ENCODE assay signal across 16 cellular contexts in the genomic region with DNA sequence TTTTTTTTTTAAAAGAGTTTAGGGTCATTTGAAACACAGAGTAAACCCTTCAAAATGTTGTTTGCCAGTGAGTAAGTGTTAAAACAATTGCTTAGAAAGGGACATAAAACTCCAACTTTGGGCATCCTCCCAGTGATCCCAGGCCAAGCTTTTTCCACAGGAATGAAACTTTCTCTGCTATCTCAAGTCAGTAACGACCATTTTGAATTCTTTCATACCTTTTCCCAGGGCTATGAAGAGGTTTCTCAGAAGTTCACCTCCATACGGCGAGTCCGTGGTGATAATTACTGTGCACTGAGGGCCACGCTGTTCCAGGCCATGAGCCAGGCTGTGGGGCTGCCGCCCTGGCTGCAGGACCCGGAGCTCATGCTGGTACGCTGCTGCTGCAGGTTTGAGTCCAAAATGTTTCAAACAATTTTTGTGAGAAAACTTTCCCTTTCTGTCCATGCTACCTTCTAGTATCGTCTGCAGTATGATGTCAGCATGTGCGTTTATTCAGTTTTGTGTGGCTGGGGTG. TPM values are rescaled to one million over a fixed set of nuclear protein-coding genes. Genes with fewer than 3 reads are reported as not detected.
DNase-seq lines count a peak whose midpoint lies in the region; ATAC-seq and TF ChIP-seq lines count a peak whose summit lies in the region.
"Had no signal": no experiment of that assay in that cellular context is flagged by ENCODE, and none has a peak within 500 bp of the region (broad histone marks: within the 10 kb centered on the region; RNA-seq: fewer than 3 reads in every experiment).

No MANE protein-coding gene starts in this region.

- H3K27ac Mint-ChIP-seq in activated CD8-positive, alpha-beta T cell treated with anti-CD3 and anti-CD28 coated beads for 36 hours: peak overlapping the region; percentile 53
- H3K27ac Mint-ChIP-seq in activated CD8-positive, alpha-beta T cell treated with anti-CD3 and anti-CD28 coated beads, Interleukin-2, amount 10 ng/mL, durations not matched to agents 7 days and 5 days: no peak overlapping the region
- H3K27ac Mint-ChIP-seq in naive thymus-derived CD4-positive, alpha-beta T cell: peak overlapping the region in 5 of 9 donors; percentile 25 to 54 (median 39)

- no peaks in the 10 kb centered on the region for H3K27me3 ChIP-seq in naive thymus-derived CD4-positive, alpha-beta T cell (ENCODE audit: control insufficient read depth in 2 of 2, insufficient read depth in 2 of 2, low read length in 2 of 2)
- H3K27me3 ChIP-seq: BLaER1 had no signal

- TF ChIP-seq CTCF in activated CD8-positive, alpha-beta T cell treated with anti-CD3 and anti-CD28 coated beads for 36 hours (IDR thresholded peaks at IDR 0.05): no peak

- POLR2A ChIA-PET in activated CD8-positive, alpha-beta T cell treated with anti-CD3 and anti-CD28 coated beads for 36 hours (lab: Charles Lee): interaction anchor here (1.0 kb wide), 1 partner anchor 17 kb away, joined by 5 read pairs; no protein-coding TSS in a partner anchor
- POLR2A ChIA-PET in activated CD8-positive, alpha-beta T cell treated with anti-CD3 and anti-CD28 coated beads, Interleukin-2, amount 10 ng/mL, durations not matched to agents 7 days and 5 days (lab: Charles Lee): no interaction called here
- POLR2A ChIA-PET in naive thymus-derived CD4-positive, alpha-beta T cell (lab: Charles Lee): interaction anchor here (1.0 to 2.4 kb wide), 2 partner anchors 8 to 9 kb away, joined by 3 to 7 read pairs; no protein-coding TSS in a partner anchor

- peaks cover 35% of the 10 kb centered on the region for H3K4me1 Mint-ChIP-seq in activated CD8-positive, alpha-beta T cell treated with anti-CD3 and anti-CD28 coated beads for 36 hours (ENCODE audit: low read depth)
- H3K4me1 Mint-ChIP-seq in activated CD8-positive, alpha-beta T cell treated with anti-CD3 and anti-CD28 coated beads, Interleukin-2, amount 10 ng/mL, durations not matched to agents 7 days and 5 days (ENCODE audit: low read depth): peaks cover 43% of the 10 kb centered on the region
- peaks cover 16 to 29% (median 23%) of the 10 kb centered on the region in 7 donors for H3K4me1 Mint-ChIP-seq in naive thymus-derived CD4-positive, alpha-beta T cell

- no peaks in the 10 kb centered on the region for H3K27me3 Mint-ChIP-seq in activated CD8-positive, alpha-beta T cell treated with anti-CD3 and anti-CD28 coated beads for 36 hours
- H3K27me3 Mint-ChIP-seq in activated CD8-positive, alpha-beta T cell treated with anti-CD3 and anti-CD28 coated beads, Interleukin-2, amount 10 ng/mL, durations not matched to agents 7 days and 5 days (ENCODE audit: low read depth): no peaks in the 10 kb centered on the region
- no peaks in the 10 kb centered on the region for H3K27me3 Mint-ChIP-seq in naive thymus-derived CD4-positive, alpha-beta T cell

- H3K36me3 Mint-ChIP-seq in activated CD8-positive, alpha-beta T cell treated with anti-CD3 and anti-CD28 coated beads for 36 hours (ENCODE audit: low read depth): peaks cover 61% of the 10 kb centered on the region
- peaks cover 61% of the 10 kb centered on the region for H3K36me3 Mint-ChIP-seq in activated CD8-positive, alpha-beta T cell treated with anti-CD3 and anti-CD28 coated beads, Interleukin-2, amount 10 ng/mL, durations not matched to agents 7 days and 5 days (ENCODE audit: low read depth)
- H3K36me3 Mint-ChIP-seq in naive thymus-derived CD4-positive, alpha-beta T cell: peaks cover 3 to 30% (median 10%) of the 10 kb centered on the region in 5 donors

- CTCF ChIA-PET in activated CD8-positive, alpha-beta T cell treated with anti-CD3 and anti-CD28 coated beads for 36 hours (lab: Charles Lee): interaction anchor here (1.0 kb wide), 2 partner anchors 15 to 27 kb away, joined by 3 read pairs; no protein-coding TSS in a partner anchor
- CTCF ChIA-PET in activated CD8-positive, alpha-beta T cell treated with anti-CD3 and anti-CD28 coated beads, Interleukin-2, amount 10 ng/mL, durations not matched to agents 7 days and 5 days (lab: Charles Lee): interaction anchor here (1.2 kb wide), 1 partner anchor 33 kb away, joined by 3 read pairs; no protein-coding TSS in a partner anchor
- CTCF ChIA-PET in naive thymus-derived CD4-positive, alpha-beta T cell (lab: Charles Lee): interaction anchor here (0.7 kb wide), 1 partner anchor 192 kb away, joined by 3 read pairs; no protein-coding TSS in a partner anchor

- no peak for DNase-seq in activated CD8-positive, alpha-beta T cell treated with anti-CD3 and anti-CD28 coated beads for 36 hours
- DNase-seq in activated CD8-positive, alpha-beta T cell treated with anti-CD3 and anti-CD28 coated beads, Interleukin-2, amount 10 ng/mL, durations not matched to agents 7 days and 5 days: no peak
- DNase-seq in G401 (ENCODE audit: low spot score) (peak; percentile 86), cerebellar nuclear complex (lab: John Stamatoyannopoulos, UW) (peak; percentile 23 to 29), AG08395 (ENCODE audit: low spot score) (no peak), germinal center (ENCODE audit: low spot score) (no peak)
- no peak for DNase-seq in naive thymus-derived CD4-positive, alpha-beta T cell
- DNase-seq: IMR-90, Kasumi-1, NCI-H1105, NCI-H1694 treated with DMSO at 0.1 percent for 48 hours, NCI-H226, NCI-H524 treated with DMSO at 0.1 percent for 48 hours had no signal

- H3K27ac ChIP-seq in naive thymus-derived CD4-positive, alpha-beta T cell (ENCODE audit: low read depth, low read length): no peak overlapping the region
- H3K27ac ChIP-seq: BLaER1 had no signal

- H3K9me3 Mint-ChIP-seq in activated CD8-positive, alpha-beta T cell treated with anti-CD3 and anti-CD28 coated beads for 36 hours: no peaks in the 10 kb centered on the region
- no peaks in the 10 kb centered on the region for H3K9me3 Mint-ChIP-seq in activated CD8-positive, alpha-beta T cell treated with anti-CD3 and anti-CD28 coated beads, Interleukin-2, amount 10 ng/mL, durations not matched to agents 7 days and 5 days (ENCODE audit: insufficient read depth)
- peaks cover 0 to 1% (median 0%) of the 10 kb centered on the region in 11 donors for H3K9me3 Mint-ChIP-seq in naive thymus-derived CD4-positive, alpha-beta T cell

- no peak overlapping the region for H3K4me3 Mint-ChIP-seq in activated CD8-positive, alpha-beta T cell treated with anti-CD3 and anti-CD28 coated beads for 36 hours
- no peak overlapping the region for H3K4me3 Mint-ChIP-seq in activated CD8-positive, alpha-beta T cell treated with anti-CD3 and anti-CD28 coated beads, Interleukin-2, amount 10 ng/mL, durations not matched to agents 7 days and 5 days
- H3K4me3 Mint-ChIP-seq in naive thymus-derived CD4-positive, alpha-beta T cell: no peak overlapping the region

- peaks cover 7 to 9% of the 10 kb centered on the region in 2 donors for H3K4me1 ChIP-seq in naive thymus-derived CD4-positive, alpha-beta T cell (ENCODE audit: control insufficient read depth in 2 of 2, insufficient read depth in 2 of 2, low read length in 2 of 2)
- H3K4me1 ChIP-seq: HAP-1 had no signal

- H3K36me3 ChIP-seq in naive thymus-derived CD4-positive, alpha-beta T cell (ENCODE audit: control insufficient read depth in 2 of 3, insufficient read depth in 3 of 3, low read length in 3 of 3): peaks cover 0 to 46% (median 12%) of the 10 kb centered on the region in 3 experiments

- no peaks in the 10 kb centered on the region for H3K9me3 ChIP-seq in naive thymus-derived CD4-positive, alpha-beta T cell (ENCODE audit: control insufficient read depth in 2 of 3, low read length in 3 of 3)
- H3K9me3 ChIP-seq: BLaER1, HAP-1 had no signal

- H3K4me3 ChIP-seq in naive thymus-derived CD4-positive, alpha-beta T cell (ENCODE audit: low read length): no peak overlapping the region
- H3K4me3 ChIP-seq: BLaER1, HAP-1 had no signal

- in situ Hi-C loops in G401 (cut with HindIII; ENCODE audit: low sequenced_read_pairs): no loop called here

- ATAC-seq in activated CD8-positive, alpha-beta T cell treated with anti-CD3 and anti-CD28 coated beads for 36 hours: no peak
- ATAC-seq in activated CD8-positive, alpha-beta T cell treated with anti-CD3 and anti-CD28 coated beads, Interleukin-2, amount 10 ng/mL, durations not matched to agents 7 days and 5 days: no peak
- ATAC-seq in naive thymus-derived CD4-positive, alpha-beta T cell: no peak
- ATAC-seq in HG02981 (IDR thresholded peaks at IDR 0.05; ENCODE audit: unreplicated experiment): no peak

- intact Hi-C loops in activated CD8-positive, alpha-beta T cell treated with anti-CD3 and anti-CD28 coated beads for 36 hours (cut with micrococcal nuclease): no loop called here
- intact Hi-C loops in naive thymus-derived CD4-positive, alpha-beta T cell (cut with micrococcal nuclease): no loop called here

RNA-seq across cellular contexts. Expression of a gene that starts 16.8 kb away (rescaled TPM):
- 10 to 100 TPM; 59.6 to 60.5 TPM for total RNA-seq in activated CD8-positive, alpha-beta T cell treated with anti-CD3 and anti-CD28 coated beads for 36 hours
- total RNA-seq in activated CD8-positive, alpha-beta T cell treated with anti-CD3 and anti-CD28 coated beads, Interleukin-2, amount 10 ng/mL, durations not matched to agents 7 days and 5 days: 10 to 100 TPM; 71.2 to 80.7 TPM
- total RNA-seq in G401 (2014; rRNA removed; shearing (Covaris generic)): 23.5 and 32.8 TPM in 2 replicates
- total RNA-seq in naive thymus-derived CD4-positive, alpha-beta T cell: 10 to 100 TPM; 48.3 to 66.9 (median 58.2) TPM
- polyA plus RNA-seq in naive thymus-derived CD4-positive, alpha-beta T cell: 10 to 100 TPM; 12.1 to 13.6 TPM

Comparison
In these comparisons a context has a peak if more than half of its experiments do, and no peak if none do; other contexts are left out.
1. DNase-seq: peak in G401 (single experiment) and cerebellar nuclear complex (2 of 2); none in activated CD8-positive, alpha-beta T cell treated with anti-CD3 and anti-CD28 coated beads for 36 hours (single experiment), activated CD8-positive, alpha-beta T cell treated with anti-CD3 and anti-CD28 coated beads, Interleukin-2, amount 10 ng/mL, durations not matched to agents 7 days and 5 days (single experiment), naive thymus-derived CD4-positive, alpha-beta T cell (0 of 9), AG08395 (single experiment) and germinal center (single experiment).